1 cellular context compared by ENCODE assay signal in the genomic region with DNA sequence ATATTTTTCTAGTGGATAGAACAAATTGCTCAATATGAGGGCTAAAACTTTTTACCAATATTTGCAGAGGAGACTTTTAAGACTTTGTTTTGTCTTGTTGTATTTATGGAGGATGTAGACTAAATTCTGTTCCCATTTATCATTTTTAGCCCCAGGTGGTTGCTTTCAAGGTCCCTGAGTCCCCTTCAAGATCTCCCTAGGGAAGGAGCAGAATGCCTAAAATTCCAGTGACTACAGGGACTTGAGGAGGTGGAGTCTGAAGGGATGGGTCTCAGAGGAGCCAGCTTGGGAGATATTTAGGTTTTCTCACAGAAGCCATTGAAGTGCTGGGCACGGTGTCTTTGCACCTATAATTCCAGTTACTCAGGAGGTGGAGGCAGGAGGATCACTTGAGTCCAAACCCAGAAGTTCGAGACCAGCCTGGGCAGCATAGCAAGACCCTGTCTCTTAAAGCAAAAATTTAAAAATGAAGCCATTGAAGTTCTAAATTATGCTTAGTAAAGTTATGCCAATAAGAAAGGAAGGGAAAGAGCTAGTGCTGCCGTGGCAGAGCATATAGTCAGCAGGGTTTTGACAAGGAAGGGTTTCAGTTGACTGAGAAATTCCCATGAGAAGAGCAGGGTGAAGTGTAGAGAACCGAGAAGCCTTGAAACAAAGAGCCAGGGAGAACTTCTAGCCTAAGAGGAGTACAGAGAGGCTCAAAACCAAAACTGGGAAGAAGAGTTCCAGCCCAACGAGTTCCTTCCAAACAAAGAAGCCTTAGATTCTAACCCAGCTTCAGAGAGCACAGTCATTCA.
TF ChIP-seq lines count a peak whose summit lies in the region.

No MANE protein-coding gene starts in this region.

TF ChIP-seq in A549, 52 proteins besides CTCF, POLR2A, EP300 and RAD21:
- no peak for TF ChIP-seq HDAC2 (IDR thresholded peaks at IDR 0.05)
- TF ChIP-seq, protein P1, sequence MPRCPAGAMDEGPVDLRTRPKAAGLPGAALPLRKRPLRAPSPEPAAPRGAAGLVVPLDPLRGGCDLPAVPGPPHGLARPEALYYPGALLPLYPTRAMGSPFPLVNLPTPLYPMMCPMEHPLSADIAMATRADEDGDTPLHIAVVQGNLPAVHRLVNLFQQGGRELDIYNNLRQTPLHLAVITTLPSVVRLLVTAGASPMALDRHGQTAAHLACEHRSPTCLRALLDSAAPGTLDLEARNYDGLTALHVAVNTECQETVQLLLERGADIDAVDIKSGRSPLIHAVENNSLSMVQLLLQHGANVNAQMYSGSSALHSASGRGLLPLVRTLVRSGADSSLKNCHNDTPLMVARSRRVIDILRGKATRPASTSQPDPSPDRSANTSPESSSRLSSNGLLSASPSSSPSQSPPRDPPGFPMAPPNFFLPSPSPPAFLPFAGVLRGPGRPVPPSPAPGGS (IDR thresholded peaks at IDR 0.05) = no peak
- no peak for TF ChIP-seq RNF2 (IDR thresholded peaks at IDR 0.05; ENCODE audit: borderline replicate concordance, low read depth)
- no peak for TF ChIP-seq CBX2 (IDR thresholded peaks at IDR 0.05; ENCODE audit: borderline replicate concordance, low read depth)
- no peak for TF ChIP-seq RCOR1 (IDR thresholded peaks at IDR 0.05; ENCODE audit: low read depth, low read length)
- TF ChIP-seq ZFP36 (IDR thresholded peaks at IDR 0.05; ENCODE audit: borderline replicate concordance, partially characterized antibody) = no peak
- TF ChIP-seq CHD2 (IDR thresholded peaks at IDR 0.05; ENCODE audit: low read length, partially characterized antibody) = no peak
- no peak for TF ChIP-seq TFCP2L1 (CRISPR knock-in tag; IDR thresholded peaks at IDR 0.05)
- TF ChIP-seq KDM5A (IDR thresholded peaks at IDR 0.05) = no peak
- no peak for TF ChIP-seq PHF8 (IDR thresholded peaks at IDR 0.05; ENCODE audit: borderline replicate concordance, low read depth)
- no peak for TF ChIP-seq NPAS2 (CRISPR knock-in tag; IDR thresholded peaks at IDR 0.05; ENCODE audit: borderline replicate concordance)
- no peak for TF ChIP-seq ZC3H11A (IDR thresholded peaks at IDR 0.05)
- TF ChIP-seq POLR2AphosphoS2 (conservative IDR thresholded peaks at IDR 0.05; ENCODE audit: low read length) = no peak
